Comparison of ENCODE assay signal across 7 cellular contexts in the genomic region with DNA sequence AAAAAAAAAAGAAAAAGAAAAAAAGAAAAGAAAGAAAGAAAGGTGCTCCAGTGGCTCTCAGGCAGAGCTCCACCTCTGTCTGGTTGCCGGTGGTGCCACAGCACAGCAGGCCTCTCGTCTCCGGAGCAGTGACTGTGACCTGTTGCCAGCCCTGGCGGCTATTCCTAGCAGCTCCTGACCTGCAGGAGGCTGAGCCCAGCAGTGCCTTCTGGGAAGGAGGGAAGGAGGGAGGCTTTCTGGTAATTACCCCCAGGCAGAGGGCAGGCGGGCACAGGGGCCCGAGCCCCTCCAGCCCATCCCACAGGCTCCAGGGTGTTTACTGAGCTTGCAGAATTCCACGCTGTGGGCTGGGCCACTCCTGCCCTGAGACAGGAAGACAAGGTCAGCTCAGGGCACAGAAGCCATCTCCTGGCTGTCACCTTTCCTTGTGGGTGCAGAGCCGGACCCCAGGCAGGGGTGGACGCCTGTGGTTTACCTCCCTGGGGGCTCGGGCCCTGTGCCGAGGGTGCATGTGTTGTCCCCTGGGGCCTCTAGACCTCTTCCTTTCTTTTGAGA.
DNase-seq lines count a peak whose midpoint lies in the region; ATAC-seq and TF ChIP-seq lines count a peak whose summit lies in the region.

No MANE protein-coding gene starts in this region.

- H3K4me1 ChIP-seq in SK-N-SH (ENCODE audit: control insufficient read depth in 1 of 2, insufficient read depth in 2 of 2, low read depth in 1 of 2, low read length in 1 of 2) (peaks cover 4 to 8% of the 10 kb centered on the region in 2 experiments; a peak in 2 of 4 replicates), tibial artery (peaks cover 0 to 34% (median 18%) of the 10 kb centered on the region in 4 donors)

- CTCF ChIA-PET in SK-N-SH (lab: Yijun Ruan, JAX): interaction anchor here (0.7 to 14.0 kb wide), 5 partner anchors 10 to 45 kb away, joined by 4 to 116 read pairs (median 6); no protein-coding TSS in a partner anchor

- no peak for TF ChIP-seq EP300 in SK-N-SH (IDR thresholded peaks at IDR 0.05; ENCODE audit: borderline replicate concordance in 1 of 2, low read depth in 1 of 2, low read length in 1 of 2)

- TF ChIP-seq CTCF in SK-N-SH (IDR thresholded peaks at IDR 0.05) (no peak), tibial artery (IDR thresholded peaks at IDR 0.05) (no peak)

- no peak overlapping the region for H3K4me2 ChIP-seq in SK-N-SH

- peaks cover 7% of the 10 kb centered on the region for H3F3A ChIP-seq in SK-N-SH (replicated peaks; ENCODE audit: insufficient read depth)

- H3K4me3 ChIP-seq in SK-N-SH (ENCODE audit: low read depth in 2 of 2, low read length in 1 of 2): no peak overlapping the region
- H3K4me3 ChIP-seq in tibial artery: no peak overlapping the region

- intact Hi-C loops in tibial artery (cut with DNase I; ENCODE audit: low total_unique reads): no loop called here

- no peak for TF ChIP-seq RAD21 in SK-N-SH (IDR thresholded peaks at IDR 0.05; ENCODE audit: low read length)

- ATAC-seq in GM21825 (IDR thresholded peaks at IDR 0.05; ENCODE audit: unreplicated experiment): peak; percentile 30
- ATAC-seq in HG03342 (IDR thresholded peaks at IDR 0.05; ENCODE audit: unreplicated experiment): no peak
- no peak for ATAC-seq in HG02852 (IDR thresholded peaks at IDR 0.05; ENCODE audit: unreplicated experiment)
- ATAC-seq in GM21423 (IDR thresholded peaks at IDR 0.05; ENCODE audit: unreplicated experiment): no peak

- no peaks in the 10 kb centered on the region for H3K9me3 ChIP-seq in SK-N-SH
- H3K9me3 ChIP-seq in tibial artery: no peaks in the 10 kb centered on the region

- no peak overlapping the region for H3K27ac ChIP-seq in SK-N-SH (ENCODE audit: low read depth in 2 of 2, low read length in 1 of 2)
- peak overlapping the region; percentile 16 to 30 for H3K27ac ChIP-seq in tibial artery

- H2AFZ ChIP-seq in SK-N-SH (ENCODE audit: low read depth): no peak overlapping the region

- H3K36me3 ChIP-seq in SK-N-SH (replicated peaks in 1 of 2; ENCODE audit: control insufficient read depth in 1 of 2, insufficient read depth in 2 of 2, low read length in 1 of 2): no peaks in the 10 kb centered on the region
- H3K36me3 ChIP-seq in tibial artery: no peaks in the 10 kb centered on the region

- no peaks in the 10 kb centered on the region for H3K9me2 ChIP-seq in SK-N-SH

- DNase-seq in SK-N-SH (peak; percentile 53), iPS-NIHi7 (ENCODE audit: extremely low spot score) (peak; percentile 76), tibial artery (no peak)

- H4K20me1 ChIP-seq in SK-N-SH (ENCODE audit: insufficient read depth): no peaks in the 10 kb centered on the region

- 57% methylated on average over 6 of the region's 11 CpGs for WGBS in SK-N-SH (ENCODE audit: low lambda C conversion rate)

- H3K79me2 ChIP-seq in SK-N-SH (ENCODE audit: insufficient read depth): no peaks in the 10 kb centered on the region

- POLR2A ChIA-PET in SK-N-SH (lab: Yijun Ruan, JAX): interaction anchor here (0.6 kb wide), 1 partner anchor 318 kb away, joined by 3 read pairs; no protein-coding TSS in a partner anchor

- H3K27me3 ChIP-seq in SK-N-SH (ENCODE audit: insufficient read depth) (no peaks in the 10 kb centered on the region), tibial artery (peaks cover 0 to 30% of the 10 kb centered on the region in 2 donors)

- H3K9ac ChIP-seq in SK-N-SH: no peak overlapping the region

TF ChIP-seq in SK-N-SH, 30 proteins besides CTCF, POLR2A, EP300 and RAD21:
- TF ChIP-seq POLR2AphosphoS5 (IDR thresholded peaks at IDR 0.05; ENCODE audit: low read depth, low read length) (no peak), RCOR1 (IDR thresholded peaks at IDR 0.05; ENCODE audit: low read length) (no peak), GABPA (IDR thresholded peaks at IDR 0.05; ENCODE audit: low read depth) (no peak), USF1 (IDR thresholded peaks at IDR 0.05; ENCODE audit: borderline replicate concordance, low read depth) (no peak), FOXM1 (IDR thresholded peaks at IDR 0.05; ENCODE audit: low read depth) (no peak), EZH2phosphoT487 (IDR thresholded peaks at IDR 0.05; ENCODE audit: borderline replicate concordance, low read depth) (no peak), ZBTB33 (IDR thresholded peaks at IDR 0.05; ENCODE audit: borderline replicate concordance, low read depth) (no peak), PBX3 (IDR thresholded peaks at IDR 0.05) (no peak), SIN3A (IDR thresholded peaks at IDR 0.05; ENCODE audit: borderline replicate concordance, low read depth, low read length) (no peak), SMC3 (IDR thresholded peaks at IDR 0.05; ENCODE audit: low read depth, low read length) (no peak)
TF ChIP-seq in SK-N-SH: peak in this region for 0.

Comparison
In these comparisons a context has a peak if more than half of its experiments do, and no peak if none do; other contexts are left out.
1. DNase-seq: peak in SK-N-SH (single experiment) and iPS-NIHi7 (single experiment); none in tibial artery (0 of 2).
2. H3K27ac ChIP-seq: peak in tibial artery (2 of 2); none in SK-N-SH (0 of 2).